Comparison of ENCODE assay signal across 15 cellular contexts in the genomic region with DNA sequence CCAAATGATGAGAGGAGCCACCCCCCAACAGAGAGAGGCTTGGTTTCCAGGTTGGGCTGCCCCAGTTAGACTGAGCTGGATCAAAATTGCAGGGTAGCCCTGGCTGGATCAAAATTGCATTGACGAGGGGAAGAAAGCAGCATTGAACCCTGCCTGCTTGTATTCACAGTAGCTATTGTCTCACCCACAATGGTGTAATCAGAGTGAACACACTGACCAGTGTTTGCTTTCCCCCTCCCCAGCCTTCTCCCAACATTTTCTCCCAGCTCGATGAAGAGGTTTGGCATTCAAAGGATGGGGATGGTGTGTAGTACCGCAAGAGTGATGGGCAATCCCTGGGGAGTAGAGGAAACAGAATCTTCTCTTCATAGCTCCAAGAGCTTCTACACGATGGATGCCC.
"Had no signal": no experiment of that assay in that cellular context is flagged by ENCODE, and none has a peak within 500 bp of the region (broad histone marks: within the 10 kb centered on the region; RNA-seq: fewer than 3 reads in every experiment).

No MANE protein-coding gene starts in this region.

- DNase-seq: activated gamma-delta T cell treated with Interleukin-2 at 50 U/mL for 16 hours; effector memory CD4-positive, alpha-beta T cell; foreskin keratinocyte; heart left ventricle; islet precursor cell; left lung; mammary epithelial cell; naive thymus-derived CD8-positive, alpha-beta T cell; stimulated activated CD4-positive, alpha-beta T cell treated with anti-CD3 and anti-CD28 coated beads, Interleukin-4, amount 100 ng/mL, for 1 hour; stimulated activated naive B cell treated with anti-CD40 and anti-IgM and Interleukin-4, amounts not matched to agents 10 μg/mL and 1 μg/mL and 100 μg/mL, for 72 hours; T-helper 9 cell had no signal

- ATAC-seq: heart left ventricle; naive thymus-derived CD8-positive, alpha-beta T cell; stimulated activated naive B cell treated with anti-CD40 and anti-IgM and Interleukin-4, amounts not matched to agents 10 μg/mL and 1 μg/mL and 100 μg/mL, for 72 hours had no signal

- H3K27ac ChIP-seq: breast epithelium, foreskin keratinocyte, heart left ventricle, left lung, neutrophil, tibial nerve, vagina had no signal
